ENCODE assay signal across 28 cellular contexts in the genomic region with DNA sequence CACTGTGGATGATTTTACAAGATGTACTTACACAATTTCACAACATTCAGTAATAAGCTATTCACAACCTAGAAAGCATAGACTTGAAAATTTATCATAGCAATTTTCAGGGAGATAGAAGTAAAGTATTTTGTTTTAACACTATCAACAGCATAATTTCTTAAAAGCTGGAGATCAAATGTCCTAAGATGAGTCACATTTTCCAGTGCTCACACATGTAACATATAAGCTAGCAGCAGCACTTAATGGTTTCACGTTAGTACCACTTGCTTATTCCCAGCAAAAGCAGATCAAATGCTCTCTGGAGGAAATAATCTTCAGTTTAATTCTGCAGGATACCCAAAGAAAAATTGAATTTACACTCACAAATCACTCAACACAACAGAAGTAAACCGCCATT. TPM values are rescaled to one million over a fixed set of nuclear protein-coding genes. Genes with fewer than 3 reads are reported as not detected.
"Had no signal": no experiment of that assay in that cellular context is flagged by ENCODE, and none has a peak within 500 bp of the region (broad histone marks: within the 10 kb centered on the region; RNA-seq: fewer than 3 reads in every experiment).

No MANE protein-coding gene starts in this region.

- DNase-seq: activated B cell treated with CpG ODN at 0.5 μM for 24 hours; activated CD4-positive, alpha-beta memory T cell treated with anti-CD3 and anti-CD28 coated beads for 36 hours; activated CD4-positive, alpha-beta T cell treated with anti-CD3 and anti-CD28 coated beads for 1 hour; activated CD4-positive, alpha-beta T cell treated with anti-CD3 and anti-CD28 coated beads, Interleukin-2, amount 10 ng/mL, durations not matched to agents 24 days and 14 days; activated CD8-positive, alpha-beta memory T cell treated with anti-CD3 and anti-CD28 coated beads for 24 hours; activated effector memory CD4-positive, alpha-beta T cell treated with anti-CD3 and anti-CD28 coated beads, Interleukin-2, amount 50 U/mL, for 16 hours; activated naive CD4-positive, alpha-beta T cell treated with anti-CD3 and anti-CD28 coated beads for 36 hours; activated naive CD8-positive, alpha-beta T cell treated with anti-CD3 and anti-CD28 coated beads for 36 hours; activated T-cell treated with anti-CD3 and anti-CD28 coated beads, Interleukin-2, amount 50 U/mL, for 4 hours; adrenal gland; anterior cingulate cortex; caudate nucleus; NCI-H1105 treated with DMSO at 0.1 percent for 48 hours; NCI-H1436 treated with DMSO at 0.1 percent for 48 hours; NCI-H187; NCI-H2081; NCI-H2171 treated with DMSO at 0.1 percent for 48 hours; NCI-H345; NCI-H510A; NCI-H526 treated with DMSO at 0.1 percent for 48 hours; NCI-H82; SIG-M5; T-cell; T-helper 2 cell; T1000 had no signal

- H3K4me3 ChIP-seq: adrenal gland had no signal

RNA-seq across cellular contexts. Expression of a gene that starts 6.5 kb away (rescaled TPM):
- total RNA-seq: activated B cell treated with CpG ODN at 0.5 μM for 24 hours; activated CD4-positive, alpha-beta memory T cell treated with anti-CD3 and anti-CD28 coated beads for 36 hours; activated CD4-positive, alpha-beta T cell treated with anti-CD3 and anti-CD28 coated beads, Interleukin-2, amount 10 ng/mL, durations not matched to agents 24 days and 14 days; activated naive CD4-positive, alpha-beta T cell treated with anti-CD3 and anti-CD28 coated beads for 36 hours; activated naive CD8-positive, alpha-beta T cell treated with anti-CD3 and anti-CD28 coated beads for 36 hours; activated T-cell treated with anti-CD3 and anti-CD28 coated beads, Interleukin-2, amount 50 U/mL, for 4 hours; adrenal gland; chondrocyte; OCI-LY7; RPMI7951; T-cell had no signal
- polyA plus RNA-seq: adrenal gland had no signal

RNA-seq across cellular contexts. Expression of a gene that starts 23.8 kb away (rescaled TPM):
- total RNA-seq: activated B cell treated with CpG ODN at 0.5 μM for 24 hours; activated CD4-positive, alpha-beta memory T cell treated with anti-CD3 and anti-CD28 coated beads for 36 hours; activated CD4-positive, alpha-beta T cell treated with anti-CD3 and anti-CD28 coated beads, Interleukin-2, amount 10 ng/mL, durations not matched to agents 24 days and 14 days; activated naive CD4-positive, alpha-beta T cell treated with anti-CD3 and anti-CD28 coated beads for 36 hours; activated naive CD8-positive, alpha-beta T cell treated with anti-CD3 and anti-CD28 coated beads for 36 hours; activated T-cell treated with anti-CD3 and anti-CD28 coated beads, Interleukin-2, amount 50 U/mL, for 4 hours; adrenal gland; chondrocyte; OCI-LY7; RPMI7951; T-cell had no signal
- polyA plus RNA-seq: adrenal gland had no signal

RNA-seq across cellular contexts. Expression of a gene that starts 30.0 kb away (rescaled TPM):
- total RNA-seq: activated B cell treated with CpG ODN at 0.5 μM for 24 hours; activated CD4-positive, alpha-beta memory T cell treated with anti-CD3 and anti-CD28 coated beads for 36 hours; activated CD4-positive, alpha-beta T cell treated with anti-CD3 and anti-CD28 coated beads, Interleukin-2, amount 10 ng/mL, durations not matched to agents 24 days and 14 days; activated naive CD4-positive, alpha-beta T cell treated with anti-CD3 and anti-CD28 coated beads for 36 hours; activated naive CD8-positive, alpha-beta T cell treated with anti-CD3 and anti-CD28 coated beads for 36 hours; activated T-cell treated with anti-CD3 and anti-CD28 coated beads, Interleukin-2, amount 50 U/mL, for 4 hours; adrenal gland; chondrocyte; OCI-LY7; RPMI7951; T-cell had no signal
- polyA plus RNA-seq: adrenal gland had no signal

RNA-seq across cellular contexts. Expression of a gene that starts 38.8 kb away (rescaled TPM):
- total RNA-seq: activated B cell treated with CpG ODN at 0.5 μM for 24 hours; activated CD4-positive, alpha-beta memory T cell treated with anti-CD3 and anti-CD28 coated beads for 36 hours; activated CD4-positive, alpha-beta T cell treated with anti-CD3 and anti-CD28 coated beads, Interleukin-2, amount 10 ng/mL, durations not matched to agents 24 days and 14 days; activated naive CD4-positive, alpha-beta T cell treated with anti-CD3 and anti-CD28 coated beads for 36 hours; activated naive CD8-positive, alpha-beta T cell treated with anti-CD3 and anti-CD28 coated beads for 36 hours; activated T-cell treated with anti-CD3 and anti-CD28 coated beads, Interleukin-2, amount 50 U/mL, for 4 hours; adrenal gland; chondrocyte; OCI-LY7; RPMI7951; T-cell had no signal
- polyA plus RNA-seq: adrenal gland had no signal

RNA-seq across cellular contexts. Expression of a gene that starts 42.6 kb away (rescaled TPM):
- total RNA-seq: activated B cell treated with CpG ODN at 0.5 μM for 24 hours; activated CD4-positive, alpha-beta memory T cell treated with anti-CD3 and anti-CD28 coated beads for 36 hours; activated CD4-positive, alpha-beta T cell treated with anti-CD3 and anti-CD28 coated beads, Interleukin-2, amount 10 ng/mL, durations not matched to agents 24 days and 14 days; activated naive CD4-positive, alpha-beta T cell treated with anti-CD3 and anti-CD28 coated beads for 36 hours; activated naive CD8-positive, alpha-beta T cell treated with anti-CD3 and anti-CD28 coated beads for 36 hours; activated T-cell treated with anti-CD3 and anti-CD28 coated beads, Interleukin-2, amount 50 U/mL, for 4 hours; chondrocyte; OCI-LY7; RPMI7951; T-cell had no signal
- polyA plus RNA-seq: adrenal gland had no signal
